ENCODE assay signal across 8 cellular contexts in the genomic region with DNA sequence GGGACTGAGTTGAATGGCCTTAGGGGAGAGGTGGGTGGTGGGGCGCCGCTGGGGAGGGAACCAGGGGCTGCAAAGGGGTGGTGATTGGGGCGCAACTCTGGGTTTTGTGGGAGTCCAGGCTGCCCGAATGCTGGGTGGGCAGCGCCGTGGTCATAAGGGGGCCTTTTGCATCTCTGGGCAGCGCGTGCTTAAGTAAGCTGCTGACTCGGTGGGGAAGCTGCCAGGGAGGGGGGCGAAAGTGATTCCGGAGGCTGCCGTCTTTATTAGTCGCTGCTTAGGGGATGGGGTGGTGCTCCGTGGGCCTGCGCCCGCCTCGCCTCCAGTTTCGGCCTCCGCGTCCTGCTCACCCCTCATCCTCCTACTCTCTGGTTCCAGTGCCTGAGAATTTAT. TPM values are rescaled to one million over a fixed set of nuclear protein-coding genes. Genes with fewer than 3 reads are reported as not detected.
A peak's percentile ranks its signal among the peaks of the same experiment; 100 is the strongest.
DNase-seq lines count a peak whose midpoint lies in the region; ATAC-seq and TF ChIP-seq lines count a peak whose summit lies in the region.

No MANE protein-coding gene starts in this region.

- no peaks in the 10 kb centered on the region for H3K36me3 ChIP-seq in MM.1S (replicated peaks; ENCODE audit: insufficient read depth, low read length)
- H3K36me3 ChIP-seq in mucosa of rectum (ENCODE audit: control insufficient read depth in 2 of 2, insufficient read depth in 2 of 2, low read length in 2 of 2), result peaks cover 4 to 6% of the 10 kb centered on the region in 2 donors
- H3K36me3 ChIP-seq in thyroid gland, result peaks cover 0 to 6% of the 10 kb centered on the region in 2 donors

- H3K9me2 ChIP-seq in MM.1S (replicated peaks; ENCODE audit: insufficient read depth, low read length), result no peaks in the 10 kb centered on the region

- H3K27me3 ChIP-seq in MM.1S (replicated peaks; ENCODE audit: insufficient read depth, low read length) (peaks cover 8% of the 10 kb centered on the region; the same call in 1 of the 2 replicates), mucosa of rectum (ENCODE audit: control insufficient read depth in 2 of 2, insufficient read depth in 2 of 2, low read length in 2 of 2) (no peaks in the 10 kb centered on the region), thyroid gland (no peaks in the 10 kb centered on the region)

- WGBS in thyroid gland, 2 donors, result 0 to 1% methylated on average over 15 to 20 of the region's 20 CpGs

- peak; percentile 78 for DNase-seq in activated CD4-positive, alpha-beta T cell treated with anti-CD3 and anti-CD28 coated beads, Interleukin-2, amount 10 ng/mL, durations not matched to agents 24 days and 14 days
- DNase-seq in activated CD4-positive, alpha-beta T cell treated with anti-CD3 and anti-CD28 coated beads for 4 hours, result no peak
- peak; percentile 35 for DNase-seq in MM.1S
- DNase-seq in activated B cell treated with CpG ODN at 0.5 μM for 24 hours, result no peak
- peak; percentile 41 for DNase-seq in epithelial cell of esophagus (ENCODE audit: low read depth)
- peak; percentile 41 to 51 for DNase-seq in thyroid gland
- DNase-seq in NCI-H187 treated with DMSO at 0.1 percent for 48 hours (lab: John Stamatoyannopoulos, UW), result no peak

- peak overlapping the region; percentile 81; the same call in 1 of the 2 replicates for H3K27ac ChIP-seq in MM.1S (ENCODE audit: low read length)
- H3K27ac ChIP-seq in mucosa of rectum (ENCODE audit: low read depth in 2 of 2, low read length in 2 of 2), result peak overlapping the region; percentile 97 to 100
- H3K27ac ChIP-seq in thyroid gland, result peak overlapping the region; percentile 90 to 97 (median 95)

- H3K4me3 Mint-ChIP-seq in activated CD4-positive, alpha-beta T cell treated with anti-CD3 and anti-CD28 coated beads, Interleukin-2, amount 10 ng/mL, durations not matched to agents 24 days and 14 days, result peak overlapping the region; percentile 96
- H3K4me3 Mint-ChIP-seq in activated B cell treated with CpG ODN at 0.5 μM for 24 hours, result peak overlapping the region; percentile 95

- peaks cover 52% of the 10 kb centered on the region for H3K79me2 ChIP-seq in MM.1S (ENCODE audit: low read length)

- no peaks in the 10 kb centered on the region for H4K20me1 ChIP-seq in MM.1S (ENCODE audit: insufficient read depth, low read length)

- peak overlapping the region; percentile 62 for H3K4me2 ChIP-seq in MM.1S (ENCODE audit: low read depth, low read length)

- CTCF ChIA-PET in activated B cell treated with CpG ODN at 0.5 μM for 24 hours (lab: Charles Lee), result no interaction called here

- peak overlapping the region; percentile 88 for H2AFZ ChIP-seq in MM.1S (ENCODE audit: low read length)

- no peak for ATAC-seq in activated B cell treated with CpG ODN at 0.5 μM for 24 hours (ENCODE audit: low read depth)

- peaks cover 29% of the 10 kb centered on the region for H3K4me1 Mint-ChIP-seq in activated CD4-positive, alpha-beta T cell treated with anti-CD3 and anti-CD28 coated beads, Interleukin-2, amount 10 ng/mL, durations not matched to agents 24 days and 14 days
- peaks cover 39% of the 10 kb centered on the region for H3K4me1 Mint-ChIP-seq in activated B cell treated with CpG ODN at 0.5 μM for 24 hours

- H3K4me3 ChIP-seq in MM.1S (ENCODE audit: low read length), result peak overlapping the region; percentile 79
- peak overlapping the region; percentile 83 for H3K4me3 ChIP-seq in epithelial cell of esophagus (ENCODE audit: low read length)
- H3K4me3 ChIP-seq in mucosa of rectum (ENCODE audit: low read length in 2 of 2), result peak overlapping the region; percentile 78 to 98
- H3K4me3 ChIP-seq in thyroid gland (replicated peaks in 1 of 3), result peak overlapping the region; percentile 73 to 97 (median 96)

- H3K9ac ChIP-seq in MM.1S (ENCODE audit: low read length) (peak overlapping the region; percentile 75), mucosa of rectum (ENCODE audit: low read depth in 1 of 2, low read length in 2 of 2) (peak overlapping the region; percentile 75 to 82)

- H3K27me3 Mint-ChIP-seq in activated CD4-positive, alpha-beta T cell treated with anti-CD3 and anti-CD28 coated beads, Interleukin-2, amount 10 ng/mL, durations not matched to agents 24 days and 14 days, result no peaks in the 10 kb centered on the region
- no peaks in the 10 kb centered on the region for H3K27me3 Mint-ChIP-seq in activated B cell treated with CpG ODN at 0.5 μM for 24 hours

- no peaks in the 10 kb centered on the region for H3K9me3 Mint-ChIP-seq in activated CD4-positive, alpha-beta T cell treated with anti-CD3 and anti-CD28 coated beads, Interleukin-2, amount 10 ng/mL, durations not matched to agents 24 days and 14 days
- no peaks in the 10 kb centered on the region for H3K9me3 Mint-ChIP-seq in activated B cell treated with CpG ODN at 0.5 μM for 24 hours

- TF ChIP-seq CTCF in MM.1S (IDR thresholded peaks at IDR 0.05; ENCODE audit: low read length) (no peak), activated B cell treated with CpG ODN at 0.5 μM for 24 hours (IDR thresholded peaks at IDR 0.05) (no peak), epithelial cell of esophagus (IDR thresholded peaks at IDR 0.05; ENCODE audit: insufficient read depth, low read depth, low read length, missing control alignments) (no peak), thyroid gland (IDR thresholded peaks at IDR 0.05) (no peak)

- H3K27ac Mint-ChIP-seq in activated CD4-positive, alpha-beta T cell treated with anti-CD3 and anti-CD28 coated beads, Interleukin-2, amount 10 ng/mL, durations not matched to agents 24 days and 14 days, result peak overlapping the region; percentile 96
- H3K27ac Mint-ChIP-seq in activated B cell treated with CpG ODN at 0.5 μM for 24 hours, result peak overlapping the region; percentile 95

- POLR2A ChIA-PET in activated B cell treated with CpG ODN at 0.5 μM for 24 hours (lab: Charles Lee), result interaction anchor here (0.6 to 3.3 kb wide), 6 partner anchors 19 to 514 kb away, joined by 3 to 27 read pairs (median 4); partner anchors contain the start of genes DOLPP1 and NTMT1

- H3K4me1 ChIP-seq in MM.1S (ENCODE audit: low read length), result no peaks in the 10 kb centered on the region
- peaks cover 21 to 29% of the 10 kb centered on the region in 2 donors for H3K4me1 ChIP-seq in mucosa of rectum (ENCODE audit: control insufficient read depth in 2 of 2, insufficient read depth in 2 of 2, low read length in 2 of 2)
- peaks cover 22 to 24% of the 10 kb centered on the region in 2 donors for H3K4me1 ChIP-seq in thyroid gland

- intact Hi-C loops in activated CD4-positive, alpha-beta T cell treated with anti-CD3 and anti-CD28 coated beads, Interleukin-2, amount 10 ng/mL, durations not matched to agents 24 days and 14 days (cut with micrococcal nuclease), result loop anchor here (1.0 to 2.0 kb wide), 2 partner anchors 30 to 83 kb away; partner anchors contain the start of genes DOLPP1 and SH3GLB2
- intact Hi-C loops in activated B cell treated with CpG ODN at 0.5 μM for 24 hours (cut with micrococcal nuclease) (loop anchor here (1.0 to 5.0 kb wide), 3 partner anchors 29 to 83 kb away; partner anchors contain the start of gene SH3GLB2), thyroid gland (cut with DNase I) (no loop called here)

- no peaks in the 10 kb centered on the region for H3K36me3 Mint-ChIP-seq in activated CD4-positive, alpha-beta T cell treated with anti-CD3 and anti-CD28 coated beads, Interleukin-2, amount 10 ng/mL, durations not matched to agents 24 days and 14 days (ENCODE audit: low read depth)
- H3K36me3 Mint-ChIP-seq in activated B cell treated with CpG ODN at 0.5 μM for 24 hours (ENCODE audit: low read depth), result peaks cover 4% of the 10 kb centered on the region

- no peaks in the 10 kb centered on the region for H3K9me3 ChIP-seq in MM.1S (replicated peaks; ENCODE audit: insufficient read depth, low read length)
- H3K9me3 ChIP-seq in mucosa of rectum (ENCODE audit: control insufficient read depth in 2 of 2, low read length in 2 of 2), result no peaks in the 10 kb centered on the region
- H3K9me3 ChIP-seq in thyroid gland, result no peaks in the 10 kb centered on the region

- no peaks in the 10 kb centered on the region for H3F3A ChIP-seq in MM.1S (ENCODE audit: insufficient read depth, low read length)

- no peak for TF ChIP-seq POLR2A in thyroid gland (IDR thresholded peaks at IDR 0.05)

RNA-seq across cellular contexts. Expression of gene PTPA, which starts 0.5 kb away (rescaled TPM):
- 104 and 107 TPM in 2 replicates for total RNA-seq in activated CD4-positive, alpha-beta T cell treated with anti-CD3 and anti-CD28 coated beads, Interleukin-2, amount 10 ng/mL, durations not matched to agents 24 days and 14 days
- total RNA-seq in activated B cell treated with CpG ODN at 0.5 μM for 24 hours (65.5 and 67.2 TPM in 2 replicates), thyroid gland (100 to 1,000 TPM in 2 of 4 donors, 10 to 100 TPM in 2; 45.0 to 117 (median 89.5) TPM)

RNA-seq across cellular contexts. Expression of gene CRAT, which starts 1.2 kb away (rescaled TPM):
- 8.6 and 11.4 TPM in 2 replicates for total RNA-seq in activated CD4-positive, alpha-beta T cell treated with anti-CD3 and anti-CD28 coated beads, Interleukin-2, amount 10 ng/mL, durations not matched to agents 24 days and 14 days
- total RNA-seq in activated B cell treated with CpG ODN at 0.5 μM for 24 hours (6.8 and 8.2 TPM in 2 replicates), thyroid gland (10 to 100 TPM; 44.0 to 59.0 (median 54.1) TPM)

RNA-seq across cellular contexts. Expression of gene DOLPP1, which starts 30.8 kb away (rescaled TPM):
- 24.7 and 24.8 TPM in 2 replicates for total RNA-seq in activated CD4-positive, alpha-beta T cell treated with anti-CD3 and anti-CD28 coated beads, Interleukin-2, amount 10 ng/mL, durations not matched to agents 24 days and 14 days
- total RNA-seq in activated B cell treated with CpG ODN at 0.5 μM for 24 hours, result 10.9 and 11.3 TPM in 2 replicates
- total RNA-seq in thyroid gland, result 10 to 100 TPM in 1 of 4 donors, 1 to 10 TPM in 3; 6.0 to 10.9 (median 8.3) TPM

Comparison
In these comparisons a context has a peak if more than half of its experiments do, and no peak if none do; other contexts are left out.
1. DNase-seq: peak in activated CD4-positive, alpha-beta T cell treated with anti-CD3 and anti-CD28 coated beads, Interleukin-2, amount 10 ng/mL, durations not matched to agents 24 days and 14 days (single experiment), MM.1S (single experiment), epithelial cell of esophagus (single experiment) and thyroid gland (2 of 2); none in activated CD4-positive, alpha-beta T cell treated with anti-CD3 and anti-CD28 coated beads for 4 hours (0 of 2), activated B cell treated with CpG ODN at 0.5 μM for 24 hours (single experiment) and NCI-H187 treated with DMSO at 0.1 percent for 48 hours (single experiment).
2. Peak in every context shown above with its lines, with median percentiles within 50 percentile points of each other: H3K27ac ChIP-seq and H3K4me3 ChIP-seq.